ENCODE assay signal across 33 cellular contexts in genomic region chr10:51285586-51285985, GRCh38.
"Had no signal": no experiment of that assay in that cellular context is flagged by ENCODE, and none has a peak within 500 bp of the region (broad histone marks: within the 10 kb centered on the region; RNA-seq: fewer than 3 reads in every experiment).

No MANE protein-coding gene starts in this region.

- H3K27ac Mint-ChIP-seq: immature natural killer cell; naive thymus-derived CD4-positive, alpha-beta T cell; natural killer cell treated with Interleukin-12 subunit alpha and Interleukin-12 subunit beta and Interleukin-15 and Interleukin-18, amount 100 ng/mL, for 72 hours; stimulated activated naive B cell treated with anti-CD40 and anti-IgM and Interleukin-4, amounts not matched to agents 10 μg/mL and 1 μg/mL and 100 μg/mL, for 72 hours had no signal

- H3K36me3 ChIP-seq: left ventricle myocardium inferior, pancreas, prostate gland, stomach, suprapubic skin, thoracic aorta, tibial artery, upper lobe of right lung, uterus had no signal

- H3K4me3 Mint-ChIP-seq: immature natural killer cell; naive thymus-derived CD4-positive, alpha-beta T cell; natural killer cell treated with Interleukin-12 subunit alpha and Interleukin-12 subunit beta and Interleukin-15 and Interleukin-18, amount 100 ng/mL, for 72 hours; neural crest cell; stimulated activated naive B cell treated with anti-CD40 and anti-IgM and Interleukin-4, amounts not matched to agents 10 μg/mL and 1 μg/mL and 100 μg/mL, for 72 hours had no signal

- H3K4me1 ChIP-seq: left ventricle myocardium inferior, pancreas, prostate gland, stomach, suprapubic skin, upper lobe of right lung, uterus had no signal

- DNase-seq: hypothalamus; immature natural killer cell; kidney; left colon; left ventricle myocardium inferior; mesendoderm; midbrain; mucosa of descending colon; naive thymus-derived CD4-positive, alpha-beta T cell; nucleus accumbens; pancreas; posterior cingulate gyrus; retina; right cardiac atrium; stimulated activated CD4-positive, alpha-beta T cell treated with anti-CD3 and anti-CD28 coated beads, Interleukin-12 subunit alpha, Interleukin-12 subunit beta, amount 100 ng/mL, for 4 hours; stimulated activated CD4-positive, alpha-beta T cell treated with anti-CD3 and anti-CD28 coated beads, Interleukin-15, amount 100 ng/mL, for 24 hours; stimulated activated CD4-positive, alpha-beta T cell treated with anti-CD3 and anti-CD28 coated beads, Interleukin-2, amount 100 ng/mL, for 24 hours; stimulated activated CD4-positive, alpha-beta T cell treated with anti-CD3 and anti-CD28 coated beads, Interleukin-4, amount 100 ng/mL, for 1 hour; stimulated activated naive B cell treated with anti-CD40 and anti-IgM and Interleukin-4, amounts not matched to agents 10 μg/mL and 1 μg/mL and 100 μg/mL, for 72 hours; stimulated activated naive CD8-positive, alpha-beta T cell treated with anti-CD3 and anti-CD28 coated beads, Interleukin-15, Interleukin-2, amounts not matched to agents 100 U/mL and 50 U/mL, for 24 hours; stomach; tibial artery; trophoblast cell; upper lobe of right lung; uterus had no signal

- H3K36me3 Mint-ChIP-seq: stimulated activated naive B cell treated with anti-CD40 and anti-IgM and Interleukin-4, amounts not matched to agents 10 μg/mL and 1 μg/mL and 100 μg/mL, for 72 hours had no signal

- H3K9me3 ChIP-seq: left ventricle myocardium inferior, mucosa of descending colon, pancreas, prostate gland, stomach, suprapubic skin, thoracic aorta, tibial artery, upper lobe of right lung, uterus had no signal

- H3K27me3 ChIP-seq: pancreas, stomach, suprapubic skin, tibial artery, upper lobe of right lung, uterus had no signal

- H3K9me3 Mint-ChIP-seq: natural killer cell treated with Interleukin-12 subunit alpha and Interleukin-12 subunit beta and Interleukin-15 and Interleukin-18, amount 100 ng/mL, for 72 hours; neural crest cell; stimulated activated naive B cell treated with anti-CD40 and anti-IgM and Interleukin-4, amounts not matched to agents 10 μg/mL and 1 μg/mL and 100 μg/mL, for 72 hours had no signal

- H3K27ac ChIP-seq: left ventricle myocardium inferior, pancreas, prostate gland, skin epidermis, stomach, suprapubic skin, thoracic aorta, tibial artery, upper lobe of right lung, uterus had no signal

- ATAC-seq: left colon; mucosa of descending colon; naive thymus-derived CD4-positive, alpha-beta T cell; natural killer cell treated with Interleukin-12 subunit alpha and Interleukin-12 subunit beta and Interleukin-15 and Interleukin-18, amount 100 ng/mL, for 72 hours; pancreas; right cardiac atrium; sciatic nerve; stimulated activated naive B cell treated with anti-CD40 and anti-IgM and Interleukin-4, amounts not matched to agents 10 μg/mL and 1 μg/mL and 100 μg/mL, for 72 hours; stimulated activated naive CD8-positive, alpha-beta T cell treated with anti-CD3 and anti-CD28 coated beads, Interleukin-15, Interleukin-2, amounts not matched to agents 100 U/mL and 50 U/mL, for 24 hours; upper lobe of right lung had no signal

- H3K27me3 Mint-ChIP-seq: natural killer cell treated with Interleukin-12 subunit alpha and Interleukin-12 subunit beta and Interleukin-15 and Interleukin-18, amount 100 ng/mL, for 72 hours; stimulated activated naive B cell treated with anti-CD40 and anti-IgM and Interleukin-4, amounts not matched to agents 10 μg/mL and 1 μg/mL and 100 μg/mL, for 72 hours had no signal

- H3K4me1 Mint-ChIP-seq: immature natural killer cell; naive thymus-derived CD4-positive, alpha-beta T cell; neural crest cell; stimulated activated naive B cell treated with anti-CD40 and anti-IgM and Interleukin-4, amounts not matched to agents 10 μg/mL and 1 μg/mL and 100 μg/mL, for 72 hours had no signal

- H3K4me3 ChIP-seq: left ventricle myocardium inferior, lung, mucosa of descending colon, pancreas, prostate gland, skin epidermis, stomach, suprapubic skin, thoracic aorta, tibial artery, upper lobe of right lung, uterus had no signal
